In the genomic region with DNA sequence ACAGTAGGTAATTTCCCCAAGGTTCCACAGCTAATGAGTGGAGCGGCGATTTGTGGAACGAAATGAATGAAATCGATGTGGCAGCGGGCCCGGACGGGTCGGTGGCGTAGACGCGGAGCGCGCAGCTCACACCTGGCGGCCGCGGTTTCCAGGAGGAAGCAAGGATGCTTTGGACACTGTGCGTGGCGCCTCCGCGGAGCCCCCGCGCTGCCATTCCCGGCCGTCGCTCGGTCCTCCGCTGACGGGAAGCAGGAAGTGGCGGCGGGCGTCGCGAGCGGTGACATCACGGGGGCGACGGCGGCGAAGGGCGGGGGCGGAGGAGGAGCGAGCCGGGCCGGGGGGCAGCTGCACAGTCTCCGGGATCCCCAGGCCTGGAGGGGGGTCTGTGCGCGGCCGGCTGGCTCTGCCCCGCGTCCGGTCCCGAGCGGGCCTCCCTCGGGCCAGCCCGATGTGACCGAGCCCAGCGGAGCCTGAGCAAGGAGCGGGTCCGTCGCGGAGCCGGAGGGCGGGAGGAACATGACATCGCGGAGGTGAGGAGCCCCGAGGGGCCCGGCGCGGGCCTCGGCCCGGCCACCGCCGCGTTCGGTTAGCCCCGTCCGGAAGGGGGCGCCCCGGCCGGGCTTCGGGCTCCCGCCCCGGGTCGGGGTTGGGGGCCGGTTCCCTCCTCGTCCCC, we compare ENCODE assay signal across 1 cellular context.
TF ChIP-seq lines count a peak whose summit lies in the region.

Gene PTPN11 (plus strand): TSS at position 352 of the 673 bp plus-strand sequence. CDS start 165 bp downstream, at position 517.

TF ChIP-seq in HepG2, 621 proteins besides CTCF, POLR2A, EP300 and RAD21 (continued from another document and continues in another):
- TF ChIP-seq ZMYM2 (CRISPR knock-in tag; IDR thresholded peaks at IDR 0.05) (no peak), ZNF274 (CRISPR knock-in tag; IDR thresholded peaks at IDR 0.05) (peak; percentile 56; the same call in 1 of the 2 replicates), PTBP1 (IDR thresholded peaks at IDR 0.05; ENCODE audit: low read depth, low read length, poor library complexity, severe bottlenecking) (no peak), TRIM24 (CRISPR knock-in tag; IDR thresholded peaks at IDR 0.05) (no peak), ZNF598 (CRISPR knock-in tag; IDR thresholded peaks at IDR 0.05; ENCODE audit: borderline replicate concordance) (peak; percentile 75; the same call in 1 of the 2 replicates), ZNF790 (CRISPR knock-in tag; IDR thresholded peaks at IDR 0.05; ENCODE audit: borderline replicate concordance) (no peak), ZNF484 (CRISPR knock-in tag; IDR thresholded peaks at IDR 0.05; ENCODE audit: borderline replicate concordance, low read depth) (no peak), ZNF318 (CRISPR knock-in tag; IDR thresholded peaks at IDR 0.05) (no peak), KLF12 (CRISPR knock-in tag; IDR thresholded peaks at IDR 0.05; ENCODE audit: borderline replicate concordance) (no peak), SMAD3 (CRISPR knock-in tag; IDR thresholded peaks at IDR 0.05) (no peak), SNRNP70 (IDR thresholded peaks at IDR 0.05; ENCODE audit: low read depth, low read length) (no peak), CEBPB (IDR thresholded peaks at IDR 0.05; ENCODE audit: borderline replicate concordance, low read depth, low read length) (no peak), ZNF839 (CRISPR knock-in tag; IDR thresholded peaks at IDR 0.05; ENCODE audit: borderline replicate concordance) (no peak), FOXJ3 (CRISPR knock-in tag; IDR thresholded peaks at IDR 0.05; ENCODE audit: borderline replicate concordance) (no peak), SIN3A (IDR thresholded peaks at IDR 0.05; ENCODE audit: borderline replicate concordance, low read depth, low read length) (peak; percentile 85; the same call in 1 of the 2 replicates), ZNF761 (CRISPR knock-in tag; conservative IDR thresholded peaks at IDR 0.05) (peak; percentile 73; the same call in 1 of the 2 replicates), ZNF17 (CRISPR knock-in tag; IDR thresholded peaks at IDR 0.05) (no peak), SMARCC2 (IDR thresholded peaks at IDR 0.05) (no peak), DMAP1 (CRISPR knock-in tag; IDR thresholded peaks at IDR 0.05) (0 out of 2 replicates have a peak, but pooled peaks have one; percentile 41), ZNF431 (CRISPR knock-in tag; IDR thresholded peaks at IDR 0.05; ENCODE audit: borderline replicate concordance, low read depth) (no peak), HMGXB3 (CRISPR knock-in tag; IDR thresholded peaks at IDR 0.05; ENCODE audit: borderline replicate concordance) (peak; percentile 34; the same call in 1 of the 2 replicates), NONO (IDR thresholded peaks at IDR 0.05) (no peak), NONO (CRISPR knock-in tag; conservative IDR thresholded peaks at IDR 0.05) (peak; percentile 76; the same call in 1 of the 2 replicates), ZFP37 (CRISPR knock-in tag; IDR thresholded peaks at IDR 0.05; ENCODE audit: borderline replicate concordance) (no peak), ELF4 (CRISPR knock-in tag; IDR thresholded peaks at IDR 0.05; ENCODE audit: borderline replicate concordance) (peak; percentile 98), PCBP1 (IDR thresholded peaks at IDR 0.05; ENCODE audit: borderline replicate concordance, low read depth, low read length) (0 out of 2 replicates have a peak, but pooled peaks have one; percentile 16), ARID3A (IDR thresholded peaks at IDR 0.05; ENCODE audit: low read depth, low read length) (no peak), NFIB (CRISPR knock-in tag; IDR thresholded peaks at IDR 0.05; ENCODE audit: borderline replicate concordance) (no peak)
- TF ChIP-seq, protein P1, sequence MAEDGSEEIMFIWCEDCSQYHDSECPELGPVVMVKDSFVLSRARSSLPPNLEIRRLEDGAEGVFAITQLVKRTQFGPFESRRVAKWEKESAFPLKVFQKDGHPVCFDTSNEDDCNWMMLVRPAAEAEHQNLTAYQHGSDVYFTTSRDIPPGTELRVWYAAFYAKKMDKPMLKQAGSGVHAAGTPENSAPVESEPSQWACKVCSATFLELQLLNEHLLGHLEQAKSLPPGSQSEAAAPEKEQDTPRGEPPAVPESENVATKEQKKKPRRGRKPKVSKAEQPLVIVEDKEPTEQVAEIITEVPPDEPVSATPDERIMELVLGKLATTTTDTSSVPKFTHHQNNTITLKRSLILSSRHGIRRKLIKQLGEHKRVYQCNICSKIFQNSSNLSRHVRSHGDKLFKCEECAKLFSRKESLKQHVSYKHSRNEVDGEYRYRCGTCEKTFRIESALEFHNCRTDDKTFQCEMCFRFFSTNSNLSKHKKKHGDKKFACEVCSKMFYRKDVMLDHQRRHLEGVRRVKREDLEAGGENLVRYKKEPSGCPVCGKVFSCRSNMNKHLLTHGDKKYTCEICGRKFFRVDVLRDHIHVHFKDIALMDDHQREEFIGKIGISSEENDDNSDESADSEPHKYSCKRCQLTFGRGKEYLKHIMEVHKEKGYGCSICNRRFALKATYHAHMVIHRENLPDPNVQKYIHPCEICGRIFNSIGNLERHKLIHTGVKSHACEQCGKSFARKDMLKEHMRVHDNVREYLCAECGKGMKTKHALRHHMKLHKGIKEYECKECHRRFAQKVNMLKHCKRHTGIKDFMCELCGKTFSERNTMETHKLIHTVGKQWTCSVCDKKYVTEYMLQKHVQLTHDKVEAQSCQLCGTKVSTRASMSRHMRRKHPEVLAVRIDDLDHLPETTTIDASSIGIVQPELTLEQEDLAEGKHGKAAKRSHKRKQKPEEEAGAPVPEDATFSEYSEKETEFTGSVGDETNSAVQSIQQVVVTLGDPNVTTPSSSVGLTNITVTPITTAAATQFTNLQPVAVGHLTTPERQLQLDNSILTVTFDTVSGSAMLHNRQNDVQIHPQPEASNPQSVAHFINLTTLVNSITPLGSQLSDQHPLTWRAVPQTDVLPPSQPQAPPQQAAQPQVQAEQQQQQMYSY (CRISPR knock-in tag; IDR thresholded peaks at IDR 0.05) = 0 out of 2 replicates have a peak, but pooled peaks have one; percentile 22
- TF ChIP-seq, protein P2, sequence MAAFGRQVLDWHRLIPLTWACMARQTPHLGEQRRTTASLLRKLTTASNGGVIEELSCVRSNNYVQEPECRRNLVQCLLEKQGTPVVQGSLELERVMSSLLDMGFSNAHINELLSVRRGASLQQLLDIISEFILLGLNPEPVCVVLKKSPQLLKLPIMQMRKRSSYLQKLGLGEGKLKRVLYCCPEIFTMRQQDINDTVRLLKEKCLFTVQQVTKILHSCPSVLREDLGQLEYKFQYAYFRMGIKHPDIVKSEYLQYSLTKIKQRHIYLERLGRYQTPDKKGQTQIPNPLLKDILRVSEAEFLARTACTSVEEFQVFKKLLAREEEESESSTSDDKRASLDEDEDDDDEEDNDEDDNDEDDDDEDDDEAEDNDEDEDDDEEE (CRISPR knock-in tag; IDR thresholded peaks at IDR 0.05) = no peak
- TF ChIP-seq, protein P3, sequence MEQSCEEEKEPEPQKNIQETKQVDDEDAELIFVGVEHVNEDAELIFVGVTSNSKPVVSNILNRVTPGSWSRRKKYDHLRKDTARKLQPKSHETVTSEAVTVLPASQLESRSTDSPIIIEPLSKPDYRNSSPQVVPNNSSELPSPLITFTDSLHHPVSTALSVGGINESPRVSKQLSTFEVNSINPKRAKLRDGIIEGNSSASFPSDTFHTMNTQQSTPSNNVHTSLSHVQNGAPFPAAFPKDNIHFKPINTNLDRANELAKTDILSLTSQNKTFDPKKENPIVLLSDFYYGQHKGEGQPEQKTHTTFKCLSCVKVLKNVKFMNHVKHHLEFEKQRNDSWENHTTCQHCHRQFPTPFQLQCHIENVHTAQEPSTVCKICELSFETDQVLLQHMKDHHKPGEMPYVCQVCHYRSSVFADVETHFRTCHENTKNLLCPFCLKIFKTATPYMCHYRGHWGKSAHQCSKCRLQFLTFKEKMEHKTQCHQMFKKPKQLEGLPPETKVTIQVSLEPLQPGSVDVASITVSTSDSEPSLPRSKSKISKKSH (CRISPR knock-in tag; IDR thresholded peaks at IDR 0.05; ENCODE audit: borderline replicate concordance) = peak; percentile 25; the same call in 1 of the 2 replicates
